Comparison of ENCODE assay signal across 2 cellular contexts in the genomic region with DNA sequence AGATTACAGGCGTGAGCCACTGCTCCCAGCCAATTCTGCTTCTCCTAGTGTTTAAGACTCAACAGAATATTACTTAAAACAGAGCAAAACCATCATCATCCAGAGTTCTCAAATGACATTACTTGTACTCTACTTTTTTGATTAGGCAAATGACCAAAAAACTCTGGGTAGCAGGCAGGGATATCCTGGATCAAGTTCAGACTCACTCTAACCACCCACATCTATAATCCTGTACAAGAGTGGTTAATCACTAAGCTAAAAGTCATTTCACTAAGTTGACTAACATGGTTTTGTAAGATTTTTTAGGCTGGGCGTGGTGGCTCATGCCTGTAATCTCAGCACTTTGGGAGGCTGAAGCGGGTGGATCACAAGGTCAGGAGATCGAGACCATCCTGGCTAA.
TF ChIP-seq lines count a peak whose summit lies in the region.

No MANE protein-coding gene starts in this region.

TF ChIP-seq in GM23338, 12 proteins besides CTCF, POLR2A, EP300 and RAD21:
- no peak for TF ChIP-seq ZNF114 (CRISPR knock-in tag; IDR thresholded peaks at IDR 0.05)

TF ChIP-seq in HepG2, 621 proteins besides CTCF, POLR2A, EP300 and RAD21:
- TF ChIP-seq, protein P1, sequence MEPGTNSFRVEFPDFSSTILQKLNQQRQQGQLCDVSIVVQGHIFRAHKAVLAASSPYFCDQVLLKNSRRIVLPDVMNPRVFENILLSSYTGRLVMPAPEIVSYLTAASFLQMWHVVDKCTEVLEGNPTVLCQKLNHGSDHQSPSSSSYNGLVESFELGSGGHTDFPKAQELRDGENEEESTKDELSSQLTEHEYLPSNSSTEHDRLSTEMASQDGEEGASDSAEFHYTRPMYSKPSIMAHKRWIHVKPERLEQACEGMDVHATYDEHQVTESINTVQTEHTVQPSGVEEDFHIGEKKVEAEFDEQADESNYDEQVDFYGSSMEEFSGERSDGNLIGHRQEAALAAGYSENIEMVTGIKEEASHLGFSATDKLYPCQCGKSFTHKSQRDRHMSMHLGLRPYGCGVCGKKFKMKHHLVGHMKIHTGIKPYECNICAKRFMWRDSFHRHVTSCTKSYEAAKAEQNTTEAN (CRISPR knock-in tag; conservative IDR thresholded peaks at IDR 0.05) = no peak
- TF ChIP-seq ZNF451 (CRISPR knock-in tag; IDR thresholded peaks at IDR 0.05) = no peak
- no peak for TF ChIP-seq BRD4 (CRISPR knock-in tag; IDR thresholded peaks at IDR 0.05)
- no peak for TF ChIP-seq ZNF660 (CRISPR knock-in tag; IDR thresholded peaks at IDR 0.05; ENCODE audit: borderline replicate concordance, low read depth)
- no peak for TF ChIP-seq CBX5 (CRISPR knock-in tag; IDR thresholded peaks at IDR 0.05; ENCODE audit: borderline replicate concordance)
- TF ChIP-seq, protein P2, sequence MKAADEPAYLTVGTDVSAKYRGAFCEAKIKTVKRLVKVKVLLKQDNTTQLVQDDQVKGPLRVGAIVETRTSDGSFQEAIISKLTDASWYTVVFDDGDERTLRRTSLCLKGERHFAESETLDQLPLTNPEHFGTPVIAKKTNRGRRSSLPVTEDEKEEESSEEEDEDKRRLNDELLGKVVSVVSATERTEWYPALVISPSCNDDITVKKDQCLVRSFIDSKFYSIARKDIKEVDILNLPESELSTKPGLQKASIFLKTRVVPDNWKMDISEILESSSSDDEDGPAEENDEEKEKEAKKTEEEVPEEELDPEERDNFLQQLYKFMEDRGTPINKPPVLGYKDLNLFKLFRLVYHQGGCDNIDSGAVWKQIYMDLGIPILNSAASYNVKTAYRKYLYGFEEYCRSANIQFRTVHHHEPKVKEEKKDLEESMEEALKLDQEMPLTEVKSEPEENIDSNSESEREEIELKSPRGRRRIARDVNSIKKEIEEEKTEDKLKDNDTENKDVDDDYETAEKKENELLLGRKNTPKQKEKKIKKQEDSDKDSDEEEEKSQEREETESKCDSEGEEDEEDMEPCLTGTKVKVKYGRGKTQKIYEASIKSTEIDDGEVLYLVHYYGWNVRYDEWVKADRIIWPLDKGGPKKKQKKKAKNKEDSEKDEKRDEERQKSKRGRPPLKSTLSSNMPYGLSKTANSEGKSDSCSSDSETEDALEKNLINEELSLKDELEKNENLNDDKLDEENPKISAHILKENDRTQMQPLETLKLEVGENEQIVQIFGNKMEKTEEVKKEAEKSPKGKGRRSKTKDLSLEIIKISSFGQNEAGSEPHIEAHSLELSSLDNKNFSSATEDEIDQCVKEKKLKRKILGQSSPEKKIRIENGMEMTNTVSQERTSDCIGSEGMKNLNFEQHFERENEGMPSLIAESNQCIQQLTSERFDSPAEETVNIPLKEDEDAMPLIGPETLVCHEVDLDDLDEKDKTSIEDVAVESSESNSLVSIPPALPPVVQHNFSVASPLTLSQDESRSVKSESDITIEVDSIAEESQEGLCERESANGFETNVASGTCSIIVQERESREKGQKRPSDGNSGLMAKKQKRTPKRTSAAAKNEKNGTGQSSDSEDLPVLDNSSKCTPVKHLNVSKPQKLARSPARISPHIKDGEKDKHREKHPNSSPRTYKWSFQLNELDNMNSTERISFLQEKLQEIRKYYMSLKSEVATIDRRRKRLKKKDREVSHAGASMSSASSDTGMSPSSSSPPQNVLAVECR (CRISPR knock-in tag; IDR thresholded peaks at IDR 0.05; ENCODE audit: borderline replicate concordance) = no peak
- TF ChIP-seq SCMH1 (CRISPR knock-in tag; IDR thresholded peaks at IDR 0.05; ENCODE audit: borderline replicate concordance) = no peak
- TF ChIP-seq ZEB1 (IDR thresholded peaks at IDR 0.05; ENCODE audit: insufficient replicate concordance, low read depth) = no peak
- TF ChIP-seq SNAI1 (CRISPR knock-in tag; IDR thresholded peaks at IDR 0.05; ENCODE audit: borderline replicate concordance) = no peak
- no peak for TF ChIP-seq ZSCAN20 (CRISPR knock-in tag; IDR thresholded peaks at IDR 0.05; ENCODE audit: borderline replicate concordance)
- TF ChIP-seq JUND (CRISPR knock-in tag; IDR thresholded peaks at IDR 0.05) = no peak
- TF ChIP-seq, protein P3, sequence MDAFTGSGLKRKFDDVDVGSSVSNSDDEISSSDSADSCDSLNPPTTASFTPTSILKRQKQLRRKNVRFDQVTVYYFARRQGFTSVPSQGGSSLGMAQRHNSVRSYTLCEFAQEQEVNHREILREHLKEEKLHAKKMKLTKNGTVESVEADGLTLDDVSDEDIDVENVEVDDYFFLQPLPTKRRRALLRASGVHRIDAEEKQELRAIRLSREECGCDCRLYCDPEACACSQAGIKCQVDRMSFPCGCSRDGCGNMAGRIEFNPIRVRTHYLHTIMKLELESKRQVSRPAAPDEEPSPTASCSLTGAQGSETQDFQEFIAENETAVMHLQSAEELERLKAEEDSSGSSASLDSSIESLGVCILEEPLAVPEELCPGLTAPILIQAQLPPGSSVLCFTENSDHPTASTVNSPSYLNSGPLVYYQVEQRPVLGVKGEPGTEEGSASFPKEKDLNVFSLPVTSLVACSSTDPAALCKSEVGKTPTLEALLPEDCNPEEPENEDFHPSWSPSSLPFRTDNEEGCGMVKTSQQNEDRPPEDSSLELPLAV (CRISPR knock-in tag; conservative IDR thresholded peaks at IDR 0.05; ENCODE audit: low read depth) = no peak
- TF ChIP-seq, protein P4, sequence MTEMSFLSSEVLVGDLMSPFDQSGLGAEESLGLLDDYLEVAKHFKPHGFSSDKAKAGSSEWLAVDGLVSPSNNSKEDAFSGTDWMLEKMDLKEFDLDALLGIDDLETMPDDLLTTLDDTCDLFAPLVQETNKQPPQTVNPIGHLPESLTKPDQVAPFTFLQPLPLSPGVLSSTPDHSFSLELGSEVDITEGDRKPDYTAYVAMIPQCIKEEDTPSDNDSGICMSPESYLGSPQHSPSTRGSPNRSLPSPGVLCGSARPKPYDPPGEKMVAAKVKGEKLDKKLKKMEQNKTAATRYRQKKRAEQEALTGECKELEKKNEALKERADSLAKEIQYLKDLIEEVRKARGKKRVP (CRISPR knock-in tag; IDR thresholded peaks at IDR 0.05) = no peak
- no peak for TF ChIP-seq ZNF382 (CRISPR knock-in tag; IDR thresholded peaks at IDR 0.05; ENCODE audit: borderline replicate concordance)
- no peak for TF ChIP-seq GPN1 (CRISPR knock-in tag; IDR thresholded peaks at IDR 0.05; ENCODE audit: borderline replicate concordance)
- TF ChIP-seq, protein P5, sequence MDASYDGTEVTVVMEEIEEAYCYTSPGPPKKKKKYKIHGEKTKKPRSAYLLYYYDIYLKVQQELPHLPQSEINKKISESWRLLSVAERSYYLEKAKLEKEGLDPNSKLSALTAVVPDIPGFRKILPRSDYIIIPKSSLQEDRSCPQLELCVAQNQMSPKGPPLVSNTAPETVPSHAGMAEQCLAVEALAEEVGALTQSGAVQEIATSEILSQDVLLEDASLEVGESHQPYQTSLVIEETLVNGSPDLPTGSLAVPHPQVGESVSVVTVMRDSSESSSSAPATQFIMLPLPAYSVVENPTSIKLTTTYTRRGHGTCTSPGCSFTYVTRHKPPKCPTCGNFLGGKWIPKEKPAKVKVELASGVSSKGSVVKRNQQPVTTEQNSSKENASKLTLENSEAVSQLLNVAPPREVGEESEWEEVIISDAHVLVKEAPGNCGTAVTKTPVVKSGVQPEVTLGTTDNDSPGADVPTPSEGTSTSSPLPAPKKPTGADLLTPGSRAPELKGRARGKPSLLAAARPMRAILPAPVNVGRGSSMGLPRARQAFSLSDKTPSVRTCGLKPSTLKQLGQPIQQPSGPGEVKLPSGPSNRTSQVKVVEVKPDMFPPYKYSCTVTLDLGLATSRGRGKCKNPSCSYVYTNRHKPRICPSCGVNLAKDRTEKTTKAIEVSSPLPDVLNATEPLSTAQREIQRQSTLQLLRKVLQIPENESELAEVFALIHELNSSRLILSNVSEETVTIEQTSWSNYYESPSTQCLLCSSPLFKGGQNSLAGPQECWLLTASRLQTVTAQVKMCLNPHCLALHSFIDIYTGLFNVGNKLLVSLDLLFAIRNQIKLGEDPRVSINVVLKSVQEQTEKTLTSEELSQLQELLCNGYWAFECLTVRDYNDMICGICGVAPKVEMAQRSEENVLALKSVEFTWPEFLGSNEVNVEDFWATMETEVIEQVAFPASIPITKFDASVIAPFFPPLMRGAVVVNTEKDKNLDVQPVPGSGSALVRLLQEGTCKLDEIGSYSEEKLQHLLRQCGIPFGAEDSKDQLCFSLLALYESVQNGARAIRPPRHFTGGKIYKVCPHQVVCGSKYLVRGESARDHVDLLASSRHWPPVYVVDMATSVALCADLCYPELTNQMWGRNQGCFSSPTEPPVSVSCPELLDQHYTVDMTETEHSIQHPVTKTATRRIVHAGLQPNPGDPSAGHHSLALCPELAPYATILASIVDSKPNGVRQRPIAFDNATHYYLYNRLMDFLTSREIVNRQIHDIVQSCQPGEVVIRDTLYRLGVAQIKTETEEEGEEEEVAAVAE (CRISPR knock-in tag; IDR thresholded peaks at IDR 0.05; ENCODE audit: borderline replicate concordance) = no peak
- no peak for TF ChIP-seq HDAC2 (CRISPR knock-in tag; IDR thresholded peaks at IDR 0.05)
- TF ChIP-seq, protein P6, sequence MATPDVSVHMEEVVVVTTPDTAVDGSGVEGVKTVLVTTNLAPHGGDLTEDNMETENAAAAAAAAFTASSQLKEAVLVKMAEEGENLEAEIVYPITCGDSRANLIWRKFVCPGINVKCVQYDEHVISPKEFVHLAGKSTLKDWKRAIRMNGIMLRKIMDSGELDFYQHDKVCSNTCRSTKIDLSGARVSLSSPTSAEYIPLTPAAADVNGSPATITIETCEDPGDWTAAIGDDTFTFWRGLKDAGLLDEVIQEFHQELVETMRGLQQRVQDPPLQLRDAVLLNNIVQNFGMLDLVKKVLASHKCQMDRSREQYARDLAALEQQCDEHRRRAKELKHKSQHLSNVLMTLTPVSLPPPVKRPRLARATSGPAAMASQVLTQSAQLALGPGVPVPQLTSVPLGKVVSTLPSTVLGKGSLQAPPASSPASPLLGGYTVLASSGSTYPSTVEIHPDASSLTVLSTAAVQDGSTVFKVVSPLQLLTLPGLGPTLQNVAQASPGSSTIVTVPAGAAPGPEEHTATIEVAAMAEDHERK (CRISPR knock-in tag; IDR thresholded peaks at IDR 0.05; ENCODE audit: low read depth) = no peak
- TF ChIP-seq DR1 (CRISPR knock-in tag; IDR thresholded peaks at IDR 0.05) = no peak
- TF ChIP-seq ZNF563 (CRISPR knock-in tag; IDR thresholded peaks at IDR 0.05) = no peak
TF ChIP-seq in HepG2: peak in this region for 0.
